30 cellular contexts compared by ENCODE assay signal in genomic region chr21:38863843-38864363, GRCh38.
"Had no signal": no experiment of that assay in that cellular context is flagged by ENCODE, and none has a peak within 500 bp of the region (broad histone marks: within the 10 kb centered on the region; RNA-seq: fewer than 3 reads in every experiment).

No MANE protein-coding gene starts in this region.

- DNase-seq: activated CD4-positive, alpha-beta memory T cell treated with anti-CD3 and anti-CD28 coated beads, Interleukin-2, amount 10 ng/mL, durations not matched to agents 7 days and 5 days; activated CD4-positive, alpha-beta T cell treated with anti-CD3 and anti-CD28 coated beads for 1 hour; activated CD4-positive, alpha-beta T cell treated with anti-CD3 and anti-CD28 coated beads for 4 hours; activated CD4-positive, alpha-beta T cell treated with anti-CD3 and anti-CD28 coated beads, Interleukin-2, amount 10 ng/mL, durations not matched to agents 7 days and 5 days; activated CD4-positive, alpha-beta T cell treated with anti-CD3 and anti-CD28 coated beads, Interleukin-2, amount 50 U/mL, for 4 hours; activated CD8-positive, alpha-beta memory T cell treated with anti-CD3 and anti-CD28 coated beads, Interleukin-2, amount 50 U/mL, for 48 hours; activated gamma-delta T cell; activated naive CD4-positive, alpha-beta T cell; activated naive CD4-positive, alpha-beta T cell treated with anti-CD3 and anti-CD28 coated beads, Interleukin-2, amount 10 ng/mL, durations not matched to agents 7 days and 5 days; activated T-cell treated with anti-CD3 and anti-CD28 coated beads for 4 hours; activated T-cell treated with anti-CD3 and anti-CD28 coated beads, Interleukin-2, amount 50 U/mL, for 24 hours; activated T-cell treated with anti-CD3 and anti-CD28 coated beads, Interleukin-2, amount 50 U/mL, for 72 hours; amniotic stem cell; anterior cingulate cortex; brain microvascular endothelial cell; caudate nucleus; colonic mucosa; effector memory CD4-positive, alpha-beta T cell; endodermal cell; foreskin keratinocyte; gastrocnemius medialis; glutamatergic neuron; heart left ventricle; T-helper 2 cell had no signal

- H3K27ac Mint-ChIP-seq: activated CD4-positive, alpha-beta memory T cell treated with anti-CD3 and anti-CD28 coated beads, Interleukin-2, amount 10 ng/mL, durations not matched to agents 7 days and 5 days; activated CD4-positive, alpha-beta T cell treated with anti-CD3 and anti-CD28 coated beads, Interleukin-2, amount 10 ng/mL, durations not matched to agents 7 days and 5 days; activated naive CD4-positive, alpha-beta T cell treated with anti-CD3 and anti-CD28 coated beads, Interleukin-2, amount 10 ng/mL, durations not matched to agents 7 days and 5 days; activated naive CD4-positive, alpha-beta T cell treated with anti-CD3 and anti-CD28 coated beads, Interleukin-2, amount 50 U/mL, for 72 hours; activated T-cell treated with anti-CD3 and anti-CD28 coated beads, Interleukin-2, amount 50 U/mL, for 24 hours; activated T-cell treated with anti-CD3 and anti-CD28 coated beads, Interleukin-2, amount 50 U/mL, for 72 hours; endodermal cell; WTC11 had no signal

- H3K4me1 Mint-ChIP-seq: activated CD4-positive, alpha-beta memory T cell treated with anti-CD3 and anti-CD28 coated beads, Interleukin-2, amount 10 ng/mL, durations not matched to agents 7 days and 5 days; activated naive CD4-positive, alpha-beta T cell treated with anti-CD3 and anti-CD28 coated beads, Interleukin-2, amount 10 ng/mL, durations not matched to agents 7 days and 5 days had no signal

- H3K27ac ChIP-seq: brain microvascular endothelial cell, colonic mucosa, foreskin keratinocyte, gastrocnemius medialis, heart left ventricle, VCaP had no signal

- H3K4me3 ChIP-seq: colonic mucosa, gastrocnemius medialis, heart left ventricle had no signal

- ATAC-seq: activated naive CD4-positive, alpha-beta T cell treated with anti-CD3 and anti-CD28 coated beads, Interleukin-2, amount 50 U/mL, for 72 hours; activated T-cell treated with anti-CD3 and anti-CD28 coated beads, Interleukin-2, amount 50 U/mL, for 72 hours; esophagus mucosa; foreskin keratinocyte; heart left ventricle; WTC11 had no signal

- H3K36me3 ChIP-seq: brain microvascular endothelial cell, colonic mucosa, gastrocnemius medialis, heart left ventricle had no signal

- H3K9me3 ChIP-seq: colonic mucosa, gastrocnemius medialis had no signal

- H3K4me1 ChIP-seq: colonic mucosa, gastrocnemius medialis had no signal

- H3K9me3 Mint-ChIP-seq: activated CD4-positive, alpha-beta memory T cell treated with anti-CD3 and anti-CD28 coated beads, Interleukin-2, amount 10 ng/mL, durations not matched to agents 7 days and 5 days; activated CD4-positive, alpha-beta T cell treated with anti-CD3 and anti-CD28 coated beads, Interleukin-2, amount 10 ng/mL, durations not matched to agents 7 days and 5 days; activated naive CD4-positive, alpha-beta T cell treated with anti-CD3 and anti-CD28 coated beads, Interleukin-2, amount 10 ng/mL, durations not matched to agents 7 days and 5 days; activated naive CD4-positive, alpha-beta T cell treated with anti-CD3 and anti-CD28 coated beads, Interleukin-2, amount 50 U/mL, for 72 hours; activated T-cell treated with anti-CD3 and anti-CD28 coated beads, Interleukin-2, amount 50 U/mL, for 24 hours; activated T-cell treated with anti-CD3 and anti-CD28 coated beads, Interleukin-2, amount 50 U/mL, for 72 hours; endodermal cell had no signal

- FAIRE-seq: astrocyte, TTC549 had no signal

- H3K4me3 Mint-ChIP-seq: activated CD4-positive, alpha-beta memory T cell treated with anti-CD3 and anti-CD28 coated beads, Interleukin-2, amount 10 ng/mL, durations not matched to agents 7 days and 5 days; activated CD4-positive, alpha-beta T cell treated with anti-CD3 and anti-CD28 coated beads, Interleukin-2, amount 10 ng/mL, durations not matched to agents 7 days and 5 days; activated naive CD4-positive, alpha-beta T cell treated with anti-CD3 and anti-CD28 coated beads, Interleukin-2, amount 10 ng/mL, durations not matched to agents 7 days and 5 days; activated T-cell treated with anti-CD3 and anti-CD28 coated beads, Interleukin-2, amount 50 U/mL, for 24 hours; activated T-cell treated with anti-CD3 and anti-CD28 coated beads, Interleukin-2, amount 50 U/mL, for 72 hours; endodermal cell; WTC11 had no signal

- H3K27me3 ChIP-seq: brain microvascular endothelial cell, colonic mucosa, foreskin keratinocyte, gastrocnemius medialis, heart left ventricle had no signal

- H3K36me3 Mint-ChIP-seq: activated naive CD4-positive, alpha-beta T cell treated with anti-CD3 and anti-CD28 coated beads, Interleukin-2, amount 10 ng/mL, durations not matched to agents 7 days and 5 days; activated naive CD4-positive, alpha-beta T cell treated with anti-CD3 and anti-CD28 coated beads, Interleukin-2, amount 50 U/mL, for 72 hours; WTC11 had no signal
